ENCODE assay signal across 20 cellular contexts in the genomic region with DNA sequence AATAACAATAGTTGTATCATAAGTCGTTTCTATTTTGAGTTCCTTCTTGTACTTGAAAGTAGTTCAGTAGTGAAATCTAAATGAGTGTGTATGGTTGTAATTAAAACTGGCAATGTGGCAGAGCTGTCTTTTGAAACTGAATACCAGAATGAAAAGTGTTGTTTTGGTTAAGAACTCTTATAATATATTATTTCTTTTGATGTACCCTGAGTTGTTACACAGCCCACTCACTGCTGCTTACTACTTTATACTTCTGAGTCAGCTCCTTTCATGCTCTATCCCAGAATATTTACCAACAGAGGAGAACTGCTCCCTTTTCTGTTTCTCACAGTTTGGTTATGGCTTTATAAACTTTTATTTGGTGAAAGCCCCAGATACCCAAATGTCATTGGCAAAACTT. TPM values are rescaled to one million over a fixed set of nuclear protein-coding genes. Genes with fewer than 3 reads are reported as not detected.
A peak's percentile ranks its signal among the peaks of the same experiment; 100 is the strongest.
DNase-seq lines count a peak whose midpoint lies in the region; ATAC-seq and TF ChIP-seq lines count a peak whose summit lies in the region.
"Had no signal": no experiment of that assay in that cellular context is flagged by ENCODE, and none has a peak within 500 bp of the region (broad histone marks: within the 10 kb centered on the region; RNA-seq: fewer than 3 reads in every experiment).

No MANE protein-coding gene starts in this region.

- CTCF ChIA-PET in CD4-positive, alpha-beta T cell (lab: Charles Lee), result interaction anchor here (0.8 to 1.7 kb wide), 8 partner anchors 10 to 58 kb away, joined by 3 to 5 read pairs (median 4); partner anchors contain the start of gene FAM199X
- CTCF ChIA-PET in OCI-LY7 (lab: Charles Lee; ENCODE audit: unreplicated experiment), result no interaction called here

- H3K27ac Mint-ChIP-seq in CD4-positive, alpha-beta T cell, result peak overlapping the region; percentile 6
- H3K27ac Mint-ChIP-seq: HFFc6, T-helper 17 cell had no signal

- H4K20me1 ChIP-seq in OCI-LY7 (ENCODE audit: insufficient read depth, low read length), result no peaks in the 10 kb centered on the region

- H3K9me3 Mint-ChIP-seq in CD4-positive, alpha-beta T cell, result no peaks in the 10 kb centered on the region
- H3K9me3 Mint-ChIP-seq: CD8-positive, alpha-beta memory T cell; HFFc6 had no signal

- no peaks in the 10 kb centered on the region for H3K9me2 ChIP-seq in OCI-LY7 (ENCODE audit: insufficient read depth, low read length)

- H3K9me3 ChIP-seq in CD4-positive, alpha-beta T cell (ENCODE audit: control insufficient read depth, low read length), result no peaks in the 10 kb centered on the region
- H3K9me3 ChIP-seq in OCI-LY7 (ENCODE audit: low read length), result no peaks in the 10 kb centered on the region
- H3K9me3 ChIP-seq: A549, SJSA1 had no signal

- no peak overlapping the region for H2AFZ ChIP-seq in OCI-LY7 (ENCODE audit: low read length)
- H2AFZ ChIP-seq: PC-9 had no signal

- TF ChIP-seq CTCF in CD4-positive, alpha-beta T cell (IDR thresholded peaks at IDR 0.05), result no peak
- TF ChIP-seq CTCF in OCI-LY7 (conservative IDR thresholded peaks at IDR 0.05; ENCODE audit: low read length), result no peak

- POLR2A ChIA-PET in CD4-positive, alpha-beta T cell (lab: Charles Lee), result interaction anchor here (1.3 kb wide), 1 partner anchor 82 kb away, joined by 3 read pairs; no protein-coding TSS in a partner anchor
- POLR2A ChIA-PET in OCI-LY7 (lab: Charles Lee), result interaction anchor here (1.1 kb wide), 1 partner anchor 47 kb away, joined by 3 read pairs; no protein-coding TSS in a partner anchor

- H3K36me3 Mint-ChIP-seq in CD4-positive, alpha-beta T cell (ENCODE audit: low read depth), result peaks cover 21% of the 10 kb centered on the region

- H3K27me3 ChIP-seq in CD4-positive, alpha-beta T cell (ENCODE audit: control insufficient read depth, insufficient read depth, low read length), result no peaks in the 10 kb centered on the region
- H3K27me3 ChIP-seq: SJSA1 had no signal

- no peak for DNase-seq in CD4-positive, alpha-beta T cell
- DNase-seq in amniotic epithelial cell (ENCODE audit: low read depth), result peak; percentile 3
- DNase-seq in OCI-LY7 (ENCODE audit: low spot score), result no peak
- DNase-seq in SIG-M5 treated with dmso at 0.1 percent for 504 hours (lab: John Stamatoyannopoulos, UW; ENCODE audit: unreplicated experiment), result no peak
- no peak for DNase-seq in SW 1271 (lab: John Stamatoyannopoulos, UW)
- DNase-seq: DMS79, NCI-H187, NCI-H226, T-helper 17 cell had no signal

- peaks cover 32% of the 10 kb centered on the region for H3K36me3 ChIP-seq in OCI-LY7 (ENCODE audit: insufficient read depth, low read length)

- H3K4me3 ChIP-seq in OCI-LY7 (ENCODE audit: low read depth, low read length, poor library complexity, severe bottlenecking), result no peak overlapping the region
- H3K4me3 ChIP-seq: A549, PC-9, SJSA1 had no signal

- intact Hi-C loops in CD4-positive, alpha-beta T cell (cut with DNase I, micrococcal nuclease), result loop anchor here in 1 of 2 experiments (10.0 kb wide), 1 partner anchor 730 kb away; no protein-coding TSS in a partner anchor
- intact Hi-C loops in OCI-LY7 (cut with micrococcal nuclease; ENCODE audit: unreplicated experiment), result no loop called here

- H3K27me3 Mint-ChIP-seq in CD4-positive, alpha-beta T cell, result no peaks in the 10 kb centered on the region
- H3K27me3 Mint-ChIP-seq: CD8-positive, alpha-beta memory T cell; T-helper 17 cell had no signal

- ATAC-seq in CD4-positive, alpha-beta T cell (ENCODE audit: poor library complexity), result no peak
- peak; percentile 31 for ATAC-seq in GM21367 (IDR thresholded peaks at IDR 0.05; ENCODE audit: unreplicated experiment)
- ATAC-seq in HG02885 (IDR thresholded peaks at IDR 0.05; ENCODE audit: poor library complexity, unreplicated experiment), result peak; percentile 38
- no peak for ATAC-seq in GM18517 (IDR thresholded peaks at IDR 0.05; ENCODE audit: unreplicated experiment)
- ATAC-seq: HepG2 had no signal

- BruUV-seq in OCI-LY7 (replicated peaks; lab: Mats Ljungman, UMichigan), result no TSS peak

- no peaks in the 10 kb centered on the region for H3K79me2 ChIP-seq in OCI-LY7 (ENCODE audit: insufficient read depth, low read depth, low read length)

- no peaks in the 10 kb centered on the region for H3K4me1 ChIP-seq in OCI-LY7 (ENCODE audit: insufficient read depth, low read length, poor library complexity, severe bottlenecking)
- H3K4me1 ChIP-seq: A549 had no signal

- no peak overlapping the region for H3K4me3 Mint-ChIP-seq in CD4-positive, alpha-beta T cell
- H3K4me3 Mint-ChIP-seq: CD8-positive, alpha-beta memory T cell; HFFc6; T-helper 17 cell had no signal

- H3K4me1 Mint-ChIP-seq in CD4-positive, alpha-beta T cell (ENCODE audit: low read depth), result no peaks in the 10 kb centered on the region
- H3K4me1 Mint-ChIP-seq: T-helper 17 cell had no signal

- no peak overlapping the region for H3K27ac ChIP-seq in CD4-positive, alpha-beta T cell (ENCODE audit: low read depth, low read length)
- H3K27ac ChIP-seq in OCI-LY7 (ENCODE audit: low read depth, low read length, poor library complexity, severe bottlenecking), result no peak overlapping the region
- H3K27ac ChIP-seq: A549, KMS-11, PC-9, SJSA1 had no signal

- no peak overlapping the region for H3K4me2 ChIP-seq in OCI-LY7 (ENCODE audit: low read length)
- H3K4me2 ChIP-seq: A549, KMS-11, PC-9 had no signal

RNA-seq across cellular contexts. Expression of gene FAM199X, which starts 28.8 kb away (rescaled TPM):
- 10 to 100 TPM; 16.4 to 17.1 TPM for total RNA-seq in CD4-positive, alpha-beta T cell
- 10.6 and 10.8 TPM in 2 replicates for total RNA-seq in OCI-LY7 (2014; rRNA removed; shearing (Covaris generic))
- total RNA-seq in OCI-LY7 (2022), result 16.0 and 19.2 TPM in 2 replicates

RNA-seq across cellular contexts. Expression of gene SLC25A53, which starts 38.2 kb away (rescaled TPM):
- total RNA-seq in CD4-positive, alpha-beta T cell, result 1 to 10 TPM; 5.1 TPM
- 15.6 and 23.1 TPM in 2 replicates for total RNA-seq in OCI-LY7 (2014; rRNA removed; shearing (Covaris generic))
- total RNA-seq in OCI-LY7 (2022), result 4.8 and 5.5 TPM in 2 replicates

RNA-seq across cellular contexts. Expression of gene ESX1, which starts 59.7 kb away (rescaled TPM):
- not detected for total RNA-seq in CD4-positive, alpha-beta T cell
- not detected in 2 replicates for total RNA-seq in OCI-LY7 (2014; rRNA removed; shearing (Covaris generic))
- not detected in 2 replicates for total RNA-seq in OCI-LY7 (2022)
- total RNA-seq: CD8-positive, alpha-beta memory T cell; H7; HepG2; HFFc6; SJSA1; T-helper 17 cell had no signal

Comparison
In these comparisons a context has a peak if more than half of its experiments do, and no peak if none do; other contexts are left out.
1. ATAC-seq: peak in GM21367 (single experiment) and HG02885 (single experiment); none in CD4-positive, alpha-beta T cell (single experiment) and GM18517 (single experiment).